12 cellular contexts compared by ENCODE assay signal in genomic region chr3:8665407-8665896, GRCh38. TPM values are rescaled to one million over a fixed set of nuclear protein-coding genes. Genes with fewer than 3 reads are reported as not detected.
A peak's percentile ranks its signal among the peaks of the same experiment; 100 is the strongest.
DNase-seq lines count a peak whose midpoint lies in the region; ATAC-seq lines count a peak whose summit lies in the region.
"Had no signal": no experiment of that assay in that cellular context is flagged by ENCODE, and none has a peak within 500 bp of the region (broad histone marks: within the 10 kb centered on the region; RNA-seq: fewer than 3 reads in every experiment).

No MANE protein-coding gene starts in this region.

- H3K36me3 ChIP-seq in BLaER1 (no peaks in the 10 kb centered on the region), GM23248 (ENCODE audit: low read depth) (no peaks in the 10 kb centered on the region)

- no peaks in the 10 kb centered on the region for H3K36me3 Mint-ChIP-seq in activated naive CD8-positive, alpha-beta T cell treated with anti-CD3 and anti-CD28 coated beads for 36 hours
- H3K36me3 Mint-ChIP-seq: activated naive CD4-positive, alpha-beta T cell treated with anti-CD3 and anti-CD28 coated beads, Interleukin-2, amount 50 U/mL, for 72 hours had no signal

- no peak overlapping the region for H2AFZ ChIP-seq in GM23248

- no peaks in the 10 kb centered on the region for H3K79me2 ChIP-seq in GM23248 (ENCODE audit: insufficient read depth)

- ATAC-seq in GM19043 (IDR thresholded peaks at IDR 0.05; ENCODE audit: low read depth, unreplicated experiment), result peak; percentile 64
- ATAC-seq in HG02870 (IDR thresholded peaks at IDR 0.05; ENCODE audit: unreplicated experiment), result peak; percentile 70

- H3K9me3 ChIP-seq in BLaER1 (peaks cover 18% of the 10 kb centered on the region), GM23248 (ENCODE audit: low read depth) (no peaks in the 10 kb centered on the region)

- H3K9me2 ChIP-seq in GM23248 (ENCODE audit: insufficient read depth), result no peaks in the 10 kb centered on the region

- H3K9ac ChIP-seq in BLaER1 (peak overlapping the region; percentile 61), GM23248 (no peak overlapping the region)

- H3K27me3 ChIP-seq in BLaER1, result no peaks in the 10 kb centered on the region
- no peaks in the 10 kb centered on the region for H3K27me3 ChIP-seq in GM23248 (replicated peaks; ENCODE audit: insufficient read depth)

- H3K4me2 ChIP-seq in BLaER1 (peak overlapping the region; percentile 70), GM23248 (ENCODE audit: unreplicated experiment) (no peak overlapping the region)

- H4K20me1 ChIP-seq in BLaER1 (no peaks in the 10 kb centered on the region), GM23248 (ENCODE audit: insufficient read depth) (no peaks in the 10 kb centered on the region)

- peaks cover 20% of the 10 kb centered on the region for H3K27me3 Mint-ChIP-seq in activated naive CD8-positive, alpha-beta T cell treated with anti-CD3 and anti-CD28 coated beads for 36 hours

- no peak overlapping the region for H3K4me3 Mint-ChIP-seq in activated naive CD8-positive, alpha-beta T cell treated with anti-CD3 and anti-CD28 coated beads for 36 hours
- H3K4me3 Mint-ChIP-seq: activated CD4-positive, alpha-beta T cell treated with anti-CD3 and anti-CD28 coated beads, Interleukin-2, amount 10 ng/mL, durations not matched to agents 24 days and 14 days had no signal

- WGBS in GM23248 (ENCODE audit: low coverage in 1 of 2, low lambda C conversion rate in 2 of 2, missing lambda C conversion rate in 2 of 2), 2 experiments, result 74% methylated on average over 4 of the region's 4 CpGs

- peaks cover 61% of the 10 kb centered on the region for H3K4me1 ChIP-seq in BLaER1
- peaks cover 7% of the 10 kb centered on the region; the same call in 1 of the 2 replicates for H3K4me1 ChIP-seq in GM23248 (ENCODE audit: insufficient read depth)

- no peaks in the 10 kb centered on the region for H3K9me3 Mint-ChIP-seq in activated naive CD8-positive, alpha-beta T cell treated with anti-CD3 and anti-CD28 coated beads for 36 hours
- H3K9me3 Mint-ChIP-seq: activated CD4-positive, alpha-beta T cell treated with anti-CD3 and anti-CD28 coated beads, Interleukin-2, amount 10 ng/mL, durations not matched to agents 24 days and 14 days; activated naive CD4-positive, alpha-beta T cell treated with anti-CD3 and anti-CD28 coated beads, Interleukin-2, amount 50 U/mL, for 72 hours had no signal

- H3K4me1 Mint-ChIP-seq in activated naive CD8-positive, alpha-beta T cell treated with anti-CD3 and anti-CD28 coated beads for 36 hours, result no peaks in the 10 kb centered on the region
- H3K4me1 Mint-ChIP-seq: activated CD4-positive, alpha-beta T cell treated with anti-CD3 and anti-CD28 coated beads, Interleukin-2, amount 10 ng/mL, durations not matched to agents 24 days and 14 days had no signal

- H3K4me3 ChIP-seq in BLaER1 (no peak overlapping the region), GM23248 (no peak overlapping the region)
- H3K4me3 ChIP-seq: dorsolateral prefrontal cortex had no signal

- DNase-seq in M059J (ENCODE audit: low read depth), result peak; percentile 24
- no peak for DNase-seq in NCI-H1436 treated with DMSO at 0.1 percent for 48 hours (lab: John Stamatoyannopoulos, UW)
- DNase-seq in activated naive CD8-positive, alpha-beta T cell treated with anti-CD3 and anti-CD28 coated beads for 36 hours, result no peak
- DNase-seq in stimulated activated CD4-positive, alpha-beta T cell treated with anti-CD3 and anti-CD28 coated beads, Interleukin-15, amount 100 ng/mL, for 24 hours, result no peak
- no peak for DNase-seq in GM23248
- DNase-seq: activated CD4-positive, alpha-beta T cell treated with anti-CD3 and anti-CD28 coated beads, Interleukin-2, amount 10 ng/mL, durations not matched to agents 24 days and 14 days; dorsolateral prefrontal cortex; NCI-H1092 treated with DMSO at 0.1 percent for 48 hours had no signal

- no peak overlapping the region for H3K27ac Mint-ChIP-seq in activated naive CD8-positive, alpha-beta T cell treated with anti-CD3 and anti-CD28 coated beads for 36 hours
- H3K27ac Mint-ChIP-seq: activated CD4-positive, alpha-beta T cell treated with anti-CD3 and anti-CD28 coated beads, Interleukin-2, amount 10 ng/mL, durations not matched to agents 24 days and 14 days; activated naive CD4-positive, alpha-beta T cell treated with anti-CD3 and anti-CD28 coated beads, Interleukin-2, amount 50 U/mL, for 72 hours had no signal

- in situ Hi-C loops in GM23248 (cut with MboI), result no loop called here

- 0 out of 2 replicates have a peak, but pooled peaks cover 4% of the 10 kb centered on the region for H3F3A ChIP-seq in GM23248 (ENCODE audit: insufficient read depth)

- H3K27ac ChIP-seq in BLaER1 (peak overlapping the region; percentile 71), GM23248 (no peak overlapping the region)
- H3K27ac ChIP-seq: dorsolateral prefrontal cortex had no signal

RNA-seq across cellular contexts. Expression of gene SSUH2, which starts 20.9 kb away (rescaled TPM):
- total RNA-seq in M059J (2014; rRNA removed; shearing (Covaris generic)), result 0.05 TPM in 1 of 2 replicates, not detected in the other
- under 1 TPM; 0.12 to 0.20 TPM for total RNA-seq in activated naive CD8-positive, alpha-beta T cell treated with anti-CD3 and anti-CD28 coated beads for 36 hours
- 0.13 and 0.76 TPM in 2 replicates for total RNA-seq in GM23248 (2014; rRNA removed; shearing (Covaris generic))
- polyA plus RNA-seq in GM23248 (2016; fragmentation: Nextera tagmentation; extraction: Ambion mirVana), result 0.18 TPM in 1 of 2 replicates, not detected in the other
- total RNA-seq: activated CD4-positive, alpha-beta T cell treated with anti-CD3 and anti-CD28 coated beads, Interleukin-2, amount 10 ng/mL, durations not matched to agents 24 days and 14 days had no signal
